In the genomic region with DNA sequence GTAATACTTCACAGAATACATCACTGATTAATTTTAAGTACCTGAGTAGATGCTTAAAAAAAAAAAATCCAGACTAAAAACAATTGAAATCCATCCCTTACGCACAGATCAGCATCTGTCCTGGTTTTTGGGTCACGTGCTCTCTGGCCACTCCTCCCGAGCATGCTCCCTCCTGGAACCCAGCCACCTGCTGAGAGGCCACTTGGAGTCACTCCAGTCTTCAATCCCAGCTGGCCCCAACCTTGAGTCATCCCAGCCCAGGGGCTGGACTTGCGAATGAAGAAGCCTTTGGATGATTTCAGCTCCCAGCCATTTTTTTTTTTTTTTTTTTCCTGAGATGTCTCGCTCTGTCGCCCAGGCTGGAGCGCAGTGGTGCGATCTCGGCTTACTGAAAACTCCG, we compare ENCODE assay signal across 8 cellular contexts. TPM values are rescaled to one million over a fixed set of nuclear protein-coding genes. Genes with fewer than 3 reads are reported as not detected.
DNase-seq lines count a peak whose midpoint lies in the region; ATAC-seq and TF ChIP-seq lines count a peak whose summit lies in the region.

No MANE protein-coding gene starts in this region.

- H4K20me1 ChIP-seq in PC-3 (ENCODE audit: low read length) = no peaks in the 10 kb centered on the region

- H4K91ac ChIP-seq in trophoblast cell (ENCODE audit: low read depth, low read length) = no peak overlapping the region

- no peak for TF ChIP-seq EP300 in gastroesophageal sphincter (IDR thresholded peaks at IDR 0.05)

- H3K9ac ChIP-seq in PC-3 (ENCODE audit: low read length) (no peak overlapping the region), trophoblast cell (ENCODE audit: low read length) (no peak overlapping the region)

- H3K79me2 ChIP-seq in PC-3 (ENCODE audit: low read length) = no peaks in the 10 kb centered on the region
- H3K79me2 ChIP-seq in trophoblast cell (ENCODE audit: control insufficient read depth, insufficient read depth, low read length, poor library complexity) = no peaks in the 10 kb centered on the region

- H3K4me2 ChIP-seq in PC-3 (ENCODE audit: low read length) = peak overlapping the region; percentile 69; the same call in 1 of the 2 replicates
- no peak overlapping the region for H3K4me2 ChIP-seq in trophoblast cell (ENCODE audit: low read length)

- H3K27me3 ChIP-seq in PC-3 (ENCODE audit: low read length) (no peaks in the 10 kb centered on the region), gastroesophageal sphincter (no peaks in the 10 kb centered on the region), trophoblast cell (ENCODE audit: insufficient read depth, low read length) (no peaks in the 10 kb centered on the region)

- no peak for TF ChIP-seq CTCF in PC-3 (conservative IDR thresholded peaks at IDR 0.05; ENCODE audit: low read depth, low read length)
- no peak for TF ChIP-seq CTCF in gastroesophageal sphincter (IDR thresholded peaks at IDR 0.05)

- H4K12ac ChIP-seq in trophoblast cell (ENCODE audit: low read depth, low read length) = no peak overlapping the region

- DNase-seq in DMS79 treated with DMSO at 0.1 percent for 48 hours (lab: John Stamatoyannopoulos, UW) (peak; percentile 17), PC-3 (peak; percentile 97), trophoblast cell (peak; percentile 85 to 95), GM19240 (ENCODE audit: insufficient read length, low spot score) (no peak), NCI-H2107 treated with DMSO at 0.1 percent for 48 hours (lab: John Stamatoyannopoulos, UW; ENCODE audit: unreplicated experiment) (no peak), T-helper 9 cell (no peak), DMS153 treated with DMSO at 0.1 percent for 48 hours (lab: John Stamatoyannopoulos, UW; ENCODE audit: unreplicated experiment) (no peak)

- H4K8ac ChIP-seq in trophoblast cell (ENCODE audit: low read depth, low read length) = no peak overlapping the region

- H3K4me3 ChIP-seq in PC-3 (ENCODE audit: low read length) (no peak overlapping the region), gastroesophageal sphincter (no peak overlapping the region), trophoblast cell (ENCODE audit: low read depth, low read length) (no peak overlapping the region)

- no peak overlapping the region for H2AK5ac ChIP-seq in trophoblast cell (ENCODE audit: low read length)

- WGBS in gastroesophageal sphincter (ENCODE audit: low coverage in 1 of 2), 2 donors = 14 to 22% methylated on average over 2 to 6 of the region's 10 CpGs
- no CpG with 5 or more reads among the region's 10 CpGs for WGBS in trophoblast cell (ENCODE audit: extremely low coverage, insufficient coverage, insufficient read length)

- H3K36me3 ChIP-seq in PC-3 (ENCODE audit: low read depth, low read length) = no peaks in the 10 kb centered on the region
- no peaks in the 10 kb centered on the region for H3K36me3 ChIP-seq in gastroesophageal sphincter
- no peaks in the 10 kb centered on the region for H3K36me3 ChIP-seq in trophoblast cell (ENCODE audit: control insufficient read depth in 1 of 2, insufficient read depth in 2 of 2, low read length in 2 of 2)

- H3K9me3 ChIP-seq in PC-3 (ENCODE audit: low read length) = no peaks in the 10 kb centered on the region
- H3K9me3 ChIP-seq in gastroesophageal sphincter = no peaks in the 10 kb centered on the region
- no peaks in the 10 kb centered on the region for H3K9me3 ChIP-seq in trophoblast cell (ENCODE audit: insufficient read depth, low read depth, low read length)

- H2BK5ac ChIP-seq in trophoblast cell (ENCODE audit: low read depth, low read length, poor library complexity) = no peak overlapping the region

- H3K18ac ChIP-seq in trophoblast cell (ENCODE audit: low read length) = no peak overlapping the region

- intact Hi-C loops in PC-3 (cut with micrococcal nuclease) = no loop called here

- H3K4me1 ChIP-seq in PC-3 (ENCODE audit: insufficient read depth, low read length) (peaks cover 28% of the 10 kb centered on the region), gastroesophageal sphincter (no peaks in the 10 kb centered on the region), trophoblast cell (ENCODE audit: control insufficient read depth in 1 of 2, insufficient read depth in 2 of 2, low read length in 2 of 2) (peaks cover 2 to 4% of the 10 kb centered on the region in 2 experiments)

- CTCF ChIA-PET in PC-3 (lab: Charles Lee) = interaction anchor here (0.6 kb wide), 2 partner anchors 210 to 505 kb away, joined by 3 to 6 read pairs; no protein-coding TSS in a partner anchor

- H2AFZ ChIP-seq in PC-3 (ENCODE audit: low read length) (no peak overlapping the region), trophoblast cell (ENCODE audit: insufficient read depth, low read length, poor library complexity) (no peak overlapping the region)

- peak; percentile 52 for ATAC-seq in PC-3
- ATAC-seq in gastroesophageal sphincter = peak; percentile 90

- H3K27ac ChIP-seq in PC-3 (ENCODE audit: low read length) = peak overlapping the region; percentile 86
- H3K27ac ChIP-seq in gastroesophageal sphincter = no peak overlapping the region
- no peak overlapping the region for H3K27ac ChIP-seq in trophoblast cell (ENCODE audit: low read depth, low read length)

- POLR2A ChIA-PET in PC-3 (lab: Charles Lee; ENCODE audit: unreplicated experiment) = interaction anchor here (0.6 kb wide), 1 partner anchor 13 kb away, joined by 3 read pairs; no protein-coding TSS in a partner anchor

- no peaks in the 10 kb centered on the region for H3F3A ChIP-seq in PC-3 (ENCODE audit: low read length, unreplicated experiment)

- H2BK12ac ChIP-seq in trophoblast cell (ENCODE audit: low read length) = no peak overlapping the region

- H3K4ac ChIP-seq in trophoblast cell (ENCODE audit: low read depth, low read length) = no peak overlapping the region

- H3K79me1 ChIP-seq in trophoblast cell (ENCODE audit: low read length) = no peaks in the 10 kb centered on the region

- no peak for TF ChIP-seq POLR2A in gastroesophageal sphincter (IDR thresholded peaks at IDR 0.05)

- no TSS peak for BruUV-seq in PC-3 (replicated peaks; lab: Mats Ljungman, UMichigan)

- H3K14ac ChIP-seq in trophoblast cell (ENCODE audit: low read length) = no peak overlapping the region

- no peak overlapping the region for H2BK120ac ChIP-seq in trophoblast cell (ENCODE audit: insufficient read depth, low read length, poor library complexity)

- H3K9me2 ChIP-seq in PC-3 (replicated peaks; ENCODE audit: low read length) = no peaks in the 10 kb centered on the region

- H3K23ac ChIP-seq in trophoblast cell (ENCODE audit: low read length) = no peak overlapping the region

RNA-seq across cellular contexts. Expression of a gene that starts 8.9 kb away (rescaled TPM):
- total RNA-seq in PC-3 (2014; rRNA removed) = not detected in 2 replicates
- total RNA-seq in gastroesophageal sphincter = 10 to 100 TPM in 2 of 4 donors, 1 to 10 TPM in 2; 3.5 to 32.6 (median 9.7) TPM
- 0.76 and 0.92 TPM in 2 replicates for polyA plus RNA-seq in trophoblast cell (2013)

RNA-seq across cellular contexts. Expression of a gene that starts 32.5 kb away (rescaled TPM):
- not detected in 2 replicates for total RNA-seq in PC-3 (2014; rRNA removed)
- total RNA-seq in gastroesophageal sphincter = not detected
- not detected in 2 replicates for polyA plus RNA-seq in trophoblast cell (2013)

Comparison
In these comparisons a context has a peak if more than half of its experiments do, and no peak if none do; other contexts are left out.
1. DNase-seq: peak in DMS79 treated with DMSO at 0.1 percent for 48 hours (single experiment), PC-3 (single experiment) and trophoblast cell (2 of 2); none in GM19240 (single experiment), NCI-H2107 treated with DMSO at 0.1 percent for 48 hours (single experiment), T-helper 9 cell (single experiment) and DMS153 treated with DMSO at 0.1 percent for 48 hours (single experiment).